In the genomic region with DNA sequence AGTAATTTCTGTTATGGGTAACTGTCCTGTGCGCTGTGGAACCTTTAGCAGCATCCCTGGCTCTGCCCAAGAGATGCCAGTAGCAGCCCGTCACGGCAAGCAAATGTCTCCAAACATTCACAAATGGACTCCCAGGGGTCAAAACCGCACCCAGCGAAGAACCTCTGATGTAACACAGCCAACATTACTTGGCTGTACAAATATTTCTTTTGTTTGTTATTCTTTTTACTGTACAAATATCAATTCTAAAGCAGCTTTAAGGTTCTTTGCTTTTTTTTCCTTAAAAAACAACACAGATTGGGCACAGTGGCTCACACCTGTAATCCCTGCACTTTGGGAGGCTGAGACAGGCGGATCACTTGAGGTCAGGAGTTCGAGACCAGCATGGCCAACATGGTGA, we compare ENCODE assay signal across 17 cellular contexts.
"Had no signal": no experiment of that assay in that cellular context is flagged by ENCODE, and none has a peak within 500 bp of the region (broad histone marks: within the 10 kb centered on the region; RNA-seq: fewer than 3 reads in every experiment).

No MANE protein-coding gene starts in this region.

- H3K9me3 ChIP-seq: right atrium auricular region had no signal

- H3K36me3 ChIP-seq: right atrium auricular region had no signal

- H3K27me3 ChIP-seq: foreskin keratinocyte, hepatocyte, right atrium auricular region had no signal

- DNase-seq: activated B cell treated with CpG ODN at 0.5 μM for 24 hours; activated CD4-positive, alpha-beta memory T cell treated with anti-CD3 and anti-CD28 coated beads for 36 hours; activated CD4-positive, alpha-beta T cell treated with anti-CD3 and anti-CD28 coated beads for 4 hours; activated gamma-delta T cell treated with Interleukin-2 at 50 U/mL for 16 hours; activated T-cell treated with anti-CD3 and anti-CD28 coated beads for 4 hours; erythroblast; foreskin keratinocyte; left colon; midbrain; nephron progenitor cell; occipital lobe; small intestine; stimulated activated CD4-positive, alpha-beta T cell treated with anti-CD3 and anti-CD28 coated beads, Interleukin-4, amount 100 ng/mL, for 1 hour; stimulated activated naive CD8-positive, alpha-beta T cell treated with anti-CD3 and anti-CD28 coated beads, Interleukin-15, amount 100 ng/mL, for 72 hours had no signal

- H3K4me3 ChIP-seq: coronary artery, hepatocyte, right atrium auricular region had no signal

- H3K27ac ChIP-seq: coronary artery, foreskin keratinocyte, hepatocyte, right atrium auricular region had no signal

- H2AFZ ChIP-seq: hepatocyte had no signal

- H3K4me2 ChIP-seq: hepatocyte had no signal

- ATAC-seq: foreskin keratinocyte; left colon; stimulated activated naive CD8-positive, alpha-beta T cell treated with anti-CD3 and anti-CD28 coated beads, Interleukin-15, amount 100 ng/mL, for 72 hours had no signal
